In genomic region chr9:137114613-137115393, GRCh38 we compare ENCODE assay signal across 1 cellular context.
TF ChIP-seq lines count a peak whose summit lies in the region.

Gene DPP7 (minus strand): TSS chr9:137114733. CDS start chr9:137114713, 20 bp downstream.

TF ChIP-seq in K562, 482 proteins besides CTCF, POLR2A, EP300 and RAD21 (continued from another document):
- TF ChIP-seq CHD4 (IDR thresholded peaks at IDR 0.05; ENCODE audit: insufficient read depth, insufficient replicate concordance, low read depth, low read length, poor library complexity, severe bottlenecking), result no peak
- TF ChIP-seq HMG20A (CRISPR knock-in tag; conservative IDR thresholded peaks at IDR 0.05), result no peak
- no peak for TF ChIP-seq CCAR2 (IDR thresholded peaks at IDR 0.05; ENCODE audit: low read depth, low read length)
- no peak for TF ChIP-seq ZFP1 (CRISPR knock-in tag; IDR thresholded peaks at IDR 0.05)
- no peak for TF ChIP-seq ZNF12 (CRISPR knock-in tag; IDR thresholded peaks at IDR 0.05)
- peak; percentile 65 for TF ChIP-seq BHLHE40 (IDR thresholded peaks at IDR 0.05; ENCODE audit: low read length)
- TF ChIP-seq, protein P1, sequence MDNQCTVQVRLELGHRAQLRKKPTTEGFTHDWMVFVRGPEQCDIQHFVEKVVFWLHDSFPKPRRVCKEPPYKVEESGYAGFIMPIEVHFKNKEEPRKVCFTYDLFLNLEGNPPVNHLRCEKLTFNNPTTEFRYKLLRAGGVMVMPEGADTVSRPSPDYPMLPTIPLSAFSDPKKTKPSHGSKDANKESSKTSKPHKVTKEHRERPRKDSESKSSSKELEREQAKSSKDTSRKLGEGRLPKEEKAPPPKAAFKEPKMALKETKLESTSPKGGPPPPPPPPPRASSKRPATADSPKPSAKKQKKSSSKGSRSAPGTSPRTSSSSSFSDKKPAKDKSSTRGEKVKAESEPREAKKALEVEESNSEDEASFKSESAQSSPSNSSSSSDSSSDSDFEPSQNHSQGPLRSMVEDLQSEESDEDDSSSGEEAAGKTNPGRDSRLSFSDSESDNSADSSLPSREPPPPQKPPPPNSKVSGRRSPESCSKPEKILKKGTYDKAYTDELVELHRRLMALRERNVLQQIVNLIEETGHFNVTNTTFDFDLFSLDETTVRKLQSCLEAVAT (IDR thresholded peaks at IDR 0.05), result no peak
- TF ChIP-seq KDM4B (IDR thresholded peaks at IDR 0.05; ENCODE audit: borderline replicate concordance in 2 of 2, low read depth in 1 of 2), result no peak
- TF ChIP-seq NR0B1 (IDR thresholded peaks at IDR 0.05; ENCODE audit: partially characterized antibody), result no peak
- no peak for TF ChIP-seq DDX20 (tag; IDR thresholded peaks at IDR 0.05; ENCODE audit: low read depth)
- TF ChIP-seq ZNF778 (CRISPR knock-in tag; IDR thresholded peaks at IDR 0.05), result no peak
- no peak for TF ChIP-seq ZNF57 (CRISPR knock-in tag; IDR thresholded peaks at IDR 0.05)
- no peak for TF ChIP-seq ESRRB (CRISPR knock-in tag; IDR thresholded peaks at IDR 0.05; ENCODE audit: borderline replicate concordance)
- no peak for TF ChIP-seq DMBX1 (CRISPR knock-in tag; IDR thresholded peaks at IDR 0.05; ENCODE audit: borderline replicate concordance)
- TF ChIP-seq KAT2B (IDR thresholded peaks at IDR 0.05; ENCODE audit: low read depth, low read length), result no peak
- TF ChIP-seq SMC3 (conservative IDR thresholded peaks at IDR 0.05; ENCODE audit: insufficient read depth, low read depth, low read length), result no peak
- no peak for TF ChIP-seq HOXB6 (CRISPR knock-in tag; IDR thresholded peaks at IDR 0.05; ENCODE audit: borderline replicate concordance)
- no peak for TF ChIP-seq ZBTB34 (CRISPR knock-in tag; IDR thresholded peaks at IDR 0.05)
